ENCODE assay signal across 10 cellular contexts in genomic region chr5:1793301-1793740, GRCh38. TPM values are rescaled to one million over a fixed set of nuclear protein-coding genes. Genes with fewer than 3 reads are reported as not detected.
DNase-seq lines count a peak whose midpoint lies in the region; ATAC-seq and TF ChIP-seq lines count a peak whose summit lies in the region.
"Had no signal": no experiment of that assay in that cellular context is flagged by ENCODE, and none has a peak within 500 bp of the region (broad histone marks: within the 10 kb centered on the region; RNA-seq: fewer than 3 reads in every experiment).

No MANE protein-coding gene starts in this region.

- H3K36me3 Mint-ChIP-seq in immature natural killer cell: peaks cover 0 to 11% (median 6%) of the 10 kb centered on the region in 3 donors

- DNase-seq in activated effector memory CD4-positive, alpha-beta T cell treated with anti-CD3 and anti-CD28 coated beads, Interleukin-2, amount 50 U/mL, for 16 hours: peak; percentile 81
- no peak for DNase-seq in activated effector memory CD4-positive, alpha-beta T cell treated with Interleukin-2 at 50 U/mL for 16 hours
- DNase-seq in activated CD4-positive, alpha-beta T cell treated with anti-CD3 and anti-CD28 coated beads for 48 hours: peak; percentile 66
- no peak for DNase-seq in immature natural killer cell
- peak; percentile 41 to 52 for DNase-seq in suprapubic skin (ENCODE audit: low spot score in 2 of 2)
- DNase-seq in ecto neural progenitor cell (ENCODE audit: low spot score): no peak

- peaks cover 21% of the 10 kb centered on the region for H3K36me3 ChIP-seq in suprapubic skin

- no peak for TF ChIP-seq CTCF in suprapubic skin (IDR thresholded peaks at IDR 0.05)

- peak overlapping the region; percentile 85 to 96 (median 90) for H3K27ac Mint-ChIP-seq in immature natural killer cell
- H3K27ac Mint-ChIP-seq: dendritic cell treated with granulocyte-macrophage colony-stimulating factor and Interleukin-4, amounts not matched to agents 40 ng/mL and 50 ng/mL, for 4 days had no signal

- H3K27ac ChIP-seq in suprapubic skin: no peak overlapping the region

- no peak for TF ChIP-seq EP300 in suprapubic skin (IDR thresholded peaks at IDR 0.05)

- ATAC-seq in HG03442 (IDR thresholded peaks at IDR 0.05; ENCODE audit: unreplicated experiment) (no peak), GM18870 (IDR thresholded peaks at IDR 0.05; ENCODE audit: unreplicated experiment) (no peak)
- ATAC-seq: left lobe of liver had no signal

- peaks cover 23 to 45% of the 10 kb centered on the region in 2 donors for H3K4me1 Mint-ChIP-seq in immature natural killer cell

- no peak for TF ChIP-seq POLR2A in suprapubic skin (IDR thresholded peaks at IDR 0.05)

- H3K4me3 Mint-ChIP-seq in immature natural killer cell: peak overlapping the region in 2 of 5 donors; percentile 73 to 74
- H3K4me3 Mint-ChIP-seq: dendritic cell treated with granulocyte-macrophage colony-stimulating factor and Interleukin-4, amounts not matched to agents 40 ng/mL and 50 ng/mL, for 4 days had no signal

- 60% methylated on average over 10 of the region's 10 CpGs for WGBS in suprapubic skin

- no peaks in the 10 kb centered on the region for H3K9me3 ChIP-seq in suprapubic skin

- H3K27me3 Mint-ChIP-seq in immature natural killer cell (ENCODE audit: low read depth in 3 of 3): peaks cover 0 to 8% (median 8%) of the 10 kb centered on the region in 3 donors

- H3K4me1 ChIP-seq in suprapubic skin: peaks cover 9% of the 10 kb centered on the region

- no peaks in the 10 kb centered on the region for H3K27me3 ChIP-seq in suprapubic skin

- no peak overlapping the region for H3K4me3 ChIP-seq in suprapubic skin

- no peaks in the 10 kb centered on the region for H3K9me3 Mint-ChIP-seq in immature natural killer cell
- H3K9me3 Mint-ChIP-seq: dendritic cell treated with granulocyte-macrophage colony-stimulating factor and Interleukin-4, amounts not matched to agents 40 ng/mL and 50 ng/mL, for 4 days had no signal

RNA-seq across cellular contexts. Expression of gene MRPL36, which starts 6.3 kb away (rescaled TPM):
- polyA plus RNA-seq in immature natural killer cell: 100 to 1,000 TPM in 1 of 3 donors, 10 to 100 TPM in 2; 86.5 to 142 (median 87.6) TPM
- 10 to 100 TPM; 13.7 to 62.5 (median 41.2) TPM for total RNA-seq in suprapubic skin

RNA-seq across cellular contexts. Expression of gene NDUFS6, which starts 7.9 kb away (rescaled TPM):
- polyA plus RNA-seq in immature natural killer cell: 10 to 100 TPM; 75.8 to 96.0 (median 89.8) TPM
- 10 to 100 TPM; 38.9 to 64.5 (median 51.2) TPM for total RNA-seq in suprapubic skin

Comparison
In these comparisons a context has a peak if more than half of its experiments do, and no peak if none do; other contexts are left out.
1. DNase-seq: peak in activated effector memory CD4-positive, alpha-beta T cell treated with anti-CD3 and anti-CD28 coated beads, Interleukin-2, amount 50 U/mL, for 16 hours (single experiment), activated CD4-positive, alpha-beta T cell treated with anti-CD3 and anti-CD28 coated beads for 48 hours (single experiment) and suprapubic skin (2 of 2); none in activated effector memory CD4-positive, alpha-beta T cell treated with Interleukin-2 at 50 U/mL for 16 hours (single experiment), immature natural killer cell (0 of 3) and ecto neural progenitor cell (single experiment).